ENCODE assay signal across 12 cellular contexts in genomic region chr3:194447657-194448056, GRCh38. TPM values are rescaled to one million over a fixed set of nuclear protein-coding genes. Genes with fewer than 3 reads are reported as not detected.
"Had no signal": no experiment of that assay in that cellular context is flagged by ENCODE, and none has a peak within 500 bp of the region (broad histone marks: within the 10 kb centered on the region; RNA-seq: fewer than 3 reads in every experiment).

No MANE protein-coding gene starts in this region.

- DNase-seq: GM23248, GOT3, H9, HCEC 1CT, HFFc6, KBM-7 had no signal

- H3K27ac ChIP-seq: GM23248, HL-60, KMS-11 had no signal

- H3K4me3 ChIP-seq: GM23248 had no signal

- H3K4me1 Mint-ChIP-seq: H9 had no signal

- H3K9me3 Mint-ChIP-seq: H9, HFFc6, IgD-negative memory B cell had no signal

- H3K4me3 Mint-ChIP-seq: H9, HFFc6, IgD-negative memory B cell had no signal

- H3K27me3 Mint-ChIP-seq: IgD-negative memory B cell had no signal

- H3K27ac Mint-ChIP-seq: H9, HFFc6 had no signal

RNA-seq across cellular contexts. Expression of gene GP5, which starts 48.6 kb away (rescaled TPM):
- total RNA-seq: H4, H9, HepG2, HT1080 had no signal
- polyA plus RNA-seq: GM23248, HepG2 had no signal
